Comparison of ENCODE assay signal across 1 cellular context in the genomic region with DNA sequence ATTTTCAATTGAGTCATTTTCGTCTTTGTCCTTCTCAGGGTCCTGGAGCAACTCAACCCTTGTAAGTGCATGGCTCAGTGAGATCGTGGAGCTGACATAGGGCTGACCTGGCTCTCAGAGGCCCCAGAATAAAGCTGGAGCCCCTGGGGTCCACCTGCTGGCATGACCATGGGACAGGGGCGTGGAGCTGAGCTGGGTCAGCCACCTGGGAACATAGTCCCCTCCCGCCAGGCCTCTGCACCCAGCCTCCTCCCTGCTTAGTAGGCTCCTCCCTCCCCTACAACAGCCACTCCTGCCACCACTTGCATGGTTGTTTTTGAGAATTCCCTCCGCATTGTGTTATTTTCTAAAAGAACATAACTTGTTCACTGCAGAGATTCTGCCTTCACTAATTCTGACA.
TF ChIP-seq lines count a peak whose summit lies in the region.

No MANE protein-coding gene starts in this region.

TF ChIP-seq in H1, 55 proteins besides CTCF, POLR2A, EP300 and RAD21:
- no peak for TF ChIP-seq YY1 (IDR thresholded peaks at IDR 0.05; ENCODE audit: low read depth, low read length)
- TF ChIP-seq ATF3 (IDR thresholded peaks at IDR 0.05; ENCODE audit: insufficient read depth, low read depth, low read length), result no peak
- no peak for TF ChIP-seq ASH2L (IDR thresholded peaks at IDR 0.05; ENCODE audit: low read length)
- TF ChIP-seq TAF7 (optimal IDR thresholded peaks at IDR 0.05; ENCODE audit: borderline replicate concordance, low read depth, low read length), result no peak
- no peak for TF ChIP-seq NRF1 (IDR thresholded peaks at IDR 0.05; ENCODE audit: low read depth, low read length)
- no peak for TF ChIP-seq SUZ12 (IDR thresholded peaks at IDR 0.05; ENCODE audit: low read length)
- TF ChIP-seq GTF2F1 (IDR thresholded peaks at IDR 0.05; ENCODE audit: borderline replicate concordance, low read depth, low read length), result no peak
- TF ChIP-seq CHD2 (IDR thresholded peaks at IDR 0.05; ENCODE audit: low read length), result no peak
- no peak for TF ChIP-seq JUND (IDR thresholded peaks at IDR 0.05; ENCODE audit: low read length)
- TF ChIP-seq SIX5 (IDR thresholded peaks at IDR 0.05; ENCODE audit: low read depth, low read length), result no peak
- no peak for TF ChIP-seq SAP30 (IDR thresholded peaks at IDR 0.05; ENCODE audit: insufficient read depth, insufficient replicate concordance, low read length)
- TF ChIP-seq MAFK (IDR thresholded peaks at IDR 0.05; ENCODE audit: low read depth, low read length), result no peak
- TF ChIP-seq PHF8 (conservative IDR thresholded peaks at IDR 0.05; ENCODE audit: low read depth, low read length), result no peak
- no peak for TF ChIP-seq CREB1 (IDR thresholded peaks at IDR 0.05)
- TF ChIP-seq, protein P1, sequence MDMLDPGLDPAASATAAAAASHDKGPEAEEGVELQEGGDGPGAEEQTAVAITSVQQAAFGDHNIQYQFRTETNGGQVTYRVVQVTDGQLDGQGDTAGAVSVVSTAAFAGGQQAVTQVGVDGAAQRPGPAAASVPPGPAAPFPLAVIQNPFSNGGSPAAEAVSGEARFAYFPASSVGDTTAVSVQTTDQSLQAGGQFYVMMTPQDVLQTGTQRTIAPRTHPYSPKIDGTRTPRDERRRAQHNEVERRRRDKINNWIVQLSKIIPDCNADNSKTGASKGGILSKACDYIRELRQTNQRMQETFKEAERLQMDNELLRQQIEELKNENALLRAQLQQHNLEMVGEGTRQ (IDR thresholded peaks at IDR 0.05; ENCODE audit: low read length), result no peak
- TF ChIP-seq TBP (IDR thresholded peaks at IDR 0.05; ENCODE audit: low read depth, low read length), result no peak
- no peak for TF ChIP-seq CBX5 (IDR thresholded peaks at IDR 0.05; ENCODE audit: low read depth, low read length)
- TF ChIP-seq POLR2AphosphoS5 (IDR thresholded peaks at IDR 0.05; ENCODE audit: low read depth, low read length), result no peak
- TF ChIP-seq SIRT6 (IDR thresholded peaks at IDR 0.05; ENCODE audit: low read length), result no peak
